ENCODE assay signal across 13 cellular contexts in genomic region chr19:16607819-16608218, GRCh38. TPM values are rescaled to one million over a fixed set of nuclear protein-coding genes. Genes with fewer than 3 reads are reported as not detected.
A peak's percentile ranks its signal among the peaks of the same experiment; 100 is the strongest.
DNase-seq lines count a peak whose midpoint lies in the region; ATAC-seq, FAIRE-seq and TF ChIP-seq lines count a peak whose summit lies in the region.
"Had no signal": no experiment of that assay in that cellular context is flagged by ENCODE, and none has a peak within 500 bp of the region (broad histone marks: within the 10 kb centered on the region; RNA-seq: fewer than 3 reads in every experiment).

No MANE protein-coding gene starts in this region.

- H3K9me3 Mint-ChIP-seq in CD8-positive, alpha-beta T cell = no peaks in the 10 kb centered on the region
- H3K9me3 Mint-ChIP-seq in immature natural killer cell = no peaks in the 10 kb centered on the region

- no peak for FAIRE-seq in small intestine (lab: Jason Lieb, UNC)
- FAIRE-seq: D721Med had no signal

- H3K27me3 ChIP-seq in CD8-positive, alpha-beta T cell (ENCODE audit: insufficient read depth, low read length) = no peaks in the 10 kb centered on the region
- no peaks in the 10 kb centered on the region for H3K27me3 ChIP-seq in small intestine (ENCODE audit: control insufficient read depth in 2 of 2, insufficient read depth in 2 of 2, low read length in 2 of 2)

- H3K4me1 Mint-ChIP-seq in CD8-positive, alpha-beta T cell (ENCODE audit: low read depth) = peaks cover 48% of the 10 kb centered on the region
- H3K4me1 Mint-ChIP-seq in T-helper 17 cell (peaks cover 31% of the 10 kb centered on the region), immature natural killer cell (peaks cover 45 to 69% of the 10 kb centered on the region in 2 donors)

- in situ Hi-C loops in GM13976 (cut with MboI; ENCODE audit: low sequenced_read_pairs, unreplicated experiment) = no loop called here

- H3K27me3 Mint-ChIP-seq in CD8-positive, alpha-beta T cell (ENCODE audit: low read depth) = no peaks in the 10 kb centered on the region
- H3K27me3 Mint-ChIP-seq in T-helper 17 cell = no peaks in the 10 kb centered on the region
- H3K27me3 Mint-ChIP-seq in immature natural killer cell (ENCODE audit: low read depth in 3 of 3) = peaks cover 0 to 6% (median 0%) of the 10 kb centered on the region in 3 donors

- H3K27ac ChIP-seq in CD8-positive, alpha-beta T cell (ENCODE audit: low read depth, low read length) = no peak overlapping the region
- H3K27ac ChIP-seq in small intestine (ENCODE audit: low read depth in 1 of 2, low read length in 1 of 2) = peak overlapping the region; percentile 1 to 64

- no peak overlapping the region for H3K4me3 Mint-ChIP-seq in CD8-positive, alpha-beta T cell
- H3K4me3 Mint-ChIP-seq in T-helper 17 cell = no peak overlapping the region
- H3K4me3 Mint-ChIP-seq in immature natural killer cell = no peak overlapping the region

- H3K36me3 ChIP-seq in CD8-positive, alpha-beta T cell (ENCODE audit: insufficient read depth, low read length) = no peaks in the 10 kb centered on the region
- H3K36me3 ChIP-seq in small intestine (ENCODE audit: control insufficient read depth in 2 of 2, insufficient read depth in 2 of 2, low read length in 2 of 2) = no peaks in the 10 kb centered on the region

- WGBS in small intestine, 3 donors = 63 to 80% (median 80%) methylated on average over 12 of the region's 12 CpGs

- DNase-seq in CD8-positive, alpha-beta T cell = no peak
- DNase-seq in T-helper 17 cell (no peak), immature natural killer cell (no peak), small intestine (no peak), GM13976 (ENCODE audit: low spot score) (no peak)
- DNase-seq: activated effector memory CD4-positive, alpha-beta T cell treated with Interleukin-2 at 50 U/mL for 16 hours; head of caudate nucleus; NCI-H1436; stimulated activated naive CD4-positive, alpha-beta T cell treated with Interleukin-2 at 50 U/mL for 16 hours had no signal

- intact Hi-C loops in CD8-positive, alpha-beta T cell (cut with DNase I, micrococcal nuclease) = no loop called here

- CTCF ChIA-PET in CD8-positive, alpha-beta T cell (lab: Charles Lee) = no interaction called here

- H3K36me3 Mint-ChIP-seq in CD8-positive, alpha-beta T cell = peaks cover 21% of the 10 kb centered on the region
- no peaks in the 10 kb centered on the region for H3K36me3 Mint-ChIP-seq in T-helper 17 cell (ENCODE audit: low read depth)
- peaks cover 0 to 3% (median 0%) of the 10 kb centered on the region in 3 donors for H3K36me3 Mint-ChIP-seq in immature natural killer cell

- no peak for ATAC-seq in CD8-positive, alpha-beta T cell
- ATAC-seq in T-helper 17 cell (peak; percentile 20), GM19397 (IDR thresholded peaks at IDR 0.05; ENCODE audit: unreplicated experiment) (no peak), HG02885 (IDR thresholded peaks at IDR 0.05; ENCODE audit: poor library complexity, unreplicated experiment) (no peak), GM18867 (IDR thresholded peaks at IDR 0.05; ENCODE audit: unreplicated experiment) (no peak)

- no peak overlapping the region for H3K4me3 ChIP-seq in CD8-positive, alpha-beta T cell (ENCODE audit: low read depth, low read length)
- no peak overlapping the region for H3K4me3 ChIP-seq in small intestine (ENCODE audit: low read depth in 1 of 2, low read length in 2 of 2)

- H3K4me1 ChIP-seq in CD8-positive, alpha-beta T cell (ENCODE audit: insufficient read depth, low read length) = no peaks in the 10 kb centered on the region
- H3K4me1 ChIP-seq in small intestine (ENCODE audit: control insufficient read depth in 2 of 2, insufficient read depth in 1 of 2, low read depth in 1 of 2, low read length in 1 of 2) = no peaks in the 10 kb centered on the region

- H3K9me3 ChIP-seq in CD8-positive, alpha-beta T cell (ENCODE audit: low read length) = no peaks in the 10 kb centered on the region
- H3K9me3 ChIP-seq in T-helper 17 cell (ENCODE audit: control insufficient read depth, low read length, poor library complexity, severe bottlenecking) (no peaks in the 10 kb centered on the region), small intestine (ENCODE audit: control insufficient read depth, low read depth) (no peaks in the 10 kb centered on the region)

- peak overlapping the region; percentile 32 for H3K27ac Mint-ChIP-seq in CD8-positive, alpha-beta T cell
- H3K27ac Mint-ChIP-seq in T-helper 17 cell (no peak overlapping the region), immature natural killer cell (peak overlapping the region in 5 of 6 donors; percentile 23 to 64 (median 46))

- POLR2A ChIA-PET in CD8-positive, alpha-beta T cell (lab: Charles Lee) = no interaction called here

- no peak for TF ChIP-seq CTCF in CD8-positive, alpha-beta T cell (IDR thresholded peaks at IDR 0.05)
- no peak for TF ChIP-seq CTCF in GM13976 (IDR thresholded peaks at IDR 0.05; ENCODE audit: borderline replicate concordance, control extremely low read depth, extremely low read depth, insufficient read depth, missing control alignments)

RNA-seq across cellular contexts. Expression of gene MED26, which starts 20.2 kb away (rescaled TPM):
- total RNA-seq in CD8-positive, alpha-beta T cell = 10 to 100 TPM; 65.6 to 68.0 TPM
- 10 to 100 TPM; 36.4 to 41.8 TPM for total RNA-seq in T-helper 17 cell
- polyA plus RNA-seq in immature natural killer cell = 1 to 10 TPM; 1.2 to 5.3 (median 2.0) TPM
- 1 to 10 TPM; 4.6 to 5.5 (median 5.4) TPM for polyA plus RNA-seq in small intestine

RNA-seq across cellular contexts. Expression of gene SLC35E1, which starts 35.6 kb away (rescaled TPM):
- 10 to 100 TPM; 92.3 to 95.4 TPM for total RNA-seq in CD8-positive, alpha-beta T cell
- 10 to 100 TPM; 68.1 to 75.9 TPM for total RNA-seq in T-helper 17 cell
- polyA plus RNA-seq in immature natural killer cell = 10 to 100 TPM; 14.9 to 21.8 (median 20.1) TPM
- polyA plus RNA-seq in small intestine = 10 to 100 TPM; 14.5 to 19.6 (median 17.8) TPM

RNA-seq across cellular contexts. Expression of gene SMIM7, which starts 52.1 kb away (rescaled TPM):
- total RNA-seq in CD8-positive, alpha-beta T cell = 10 to 100 TPM; 47.6 to 48.2 TPM
- 10 to 100 TPM; 60.7 to 70.2 TPM for total RNA-seq in T-helper 17 cell
- polyA plus RNA-seq in immature natural killer cell (10 to 100 TPM; 66.3 to 82.2 (median 67.7) TPM), small intestine (10 to 100 TPM; 59.9 to 76.0 (median 75.7) TPM)

RNA-seq across cellular contexts. Expression of gene TMEM38A, which starts 53.1 kb away (rescaled TPM):
- under 1 TPM in 1 of 2 experiments, not detected in 1; 0.24 TPM for total RNA-seq in CD8-positive, alpha-beta T cell
- under 1 TPM; 0.27 to 0.42 TPM for total RNA-seq in T-helper 17 cell
- polyA plus RNA-seq in immature natural killer cell = 1 to 10 TPM in 2 of 3 donors, under 1 TPM in 1; 0.78 to 3.2 (median 1.5) TPM
- 1 to 10 TPM; 2.7 to 3.6 (median 3.6) TPM for polyA plus RNA-seq in small intestine
